Comparison of ENCODE assay signal across 14 cellular contexts in genomic region chr16:35195173-35195863, GRCh38.
"Had no signal": no experiment of that assay in that cellular context is flagged by ENCODE, and none has a peak within 500 bp of the region (broad histone marks: within the 10 kb centered on the region; RNA-seq: fewer than 3 reads in every experiment).

No MANE protein-coding gene starts in this region.

- H3K27ac Mint-ChIP-seq: activated T-helper 2 cell treated with anti-CD3 and anti-CD28 coated beads, Interferon-gamma antibody, Interleukin-2, Interleukin-4, amounts not matched to agents 10 μg/mL and 5 μg/mL and 100 μg/mL, durations not matched to agents 14 hours and 24 hours and 36 hours; effector memory CD8-positive, alpha-beta T cell; T-helper 2 cell treated with Interferon-gamma antibody and Interleukin-4, amounts not matched to agents 5 μg/mL and 100 μg/mL, for 36 hours had no signal

- H3K4me3 Mint-ChIP-seq: effector memory CD8-positive, alpha-beta T cell; T-helper 2 cell treated with Interferon-gamma antibody and Interleukin-4, amounts not matched to agents 5 μg/mL and 100 μg/mL, for 36 hours had no signal

- H3K4me3 ChIP-seq: adrenal gland had no signal

- H3K9me3 ChIP-seq: adrenal gland had no signal

- H3K4me1 ChIP-seq: adrenal gland, parathyroid adenoma had no signal

- H3K27me3 Mint-ChIP-seq: effector memory CD8-positive, alpha-beta T cell had no signal

- DNase-seq: activated CD4-positive, alpha-beta T cell treated with anti-CD3 and anti-CD28 coated beads for 4 hours; activated naive CD4-positive, alpha-beta T cell treated with anti-CD3 and anti-CD28 coated beads, Interleukin-2, amount 50 U/mL, for 16 hours; adrenal gland; caudate nucleus; cortex of kidney; effector memory CD8-positive, alpha-beta T cell; midbrain; stimulated activated CD4-positive, alpha-beta T cell treated with anti-CD3 and anti-CD28 coated beads, Interleukin-4, amount 100 ng/mL, for 1 hour; stimulated activated CD8-positive, alpha-beta memory T cell treated with anti-CD3 and anti-CD28 coated beads, Interleukin-4, amount 100 ng/mL, for 48 hours; stimulated activated naive CD8-positive, alpha-beta T cell treated with anti-CD3 and anti-CD28 coated beads, Interleukin-15, Interleukin-2, amounts not matched to agents 100 U/mL and 50 U/mL, for 24 hours had no signal

- H3K27me3 ChIP-seq: adrenal gland had no signal

- H3K36me3 ChIP-seq: adrenal gland had no signal

- H3K27ac ChIP-seq: adrenal gland, epithelial cell of prostate, parathyroid adenoma had no signal

- ATAC-seq: effector memory CD8-positive, alpha-beta T cell; stimulated activated naive CD8-positive, alpha-beta T cell treated with anti-CD3 and anti-CD28 coated beads, Interleukin-15, Interleukin-2, amounts not matched to agents 100 U/mL and 50 U/mL, for 24 hours had no signal

- H3K79me2 ChIP-seq: parathyroid adenoma had no signal

- H2AFZ ChIP-seq: parathyroid adenoma had no signal
